26 cellular contexts compared by ENCODE assay signal in the genomic region with DNA sequence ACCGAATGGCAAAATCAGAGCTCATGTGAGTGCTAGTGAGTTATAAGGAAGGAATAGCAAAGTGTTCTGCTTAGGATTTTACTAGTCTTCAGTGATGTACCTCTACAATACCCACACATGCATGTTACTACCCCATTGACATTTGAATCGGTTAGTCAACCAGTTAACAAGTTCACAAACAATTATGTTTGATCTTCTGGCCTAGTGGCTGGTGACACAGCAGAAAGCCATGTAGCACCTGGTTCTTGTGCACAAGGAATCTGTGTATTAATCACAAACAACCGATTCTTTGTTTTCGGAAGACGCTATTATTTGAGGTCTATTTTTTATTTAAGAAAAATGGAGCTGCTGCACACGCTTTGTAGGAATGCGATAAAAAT. TPM values are rescaled to one million over a fixed set of nuclear protein-coding genes. Genes with fewer than 3 reads are reported as not detected.
DNase-seq lines count a peak whose midpoint lies in the region; ATAC-seq and TF ChIP-seq lines count a peak whose summit lies in the region.
"Had no signal": no experiment of that assay in that cellular context is flagged by ENCODE, and none has a peak within 500 bp of the region (broad histone marks: within the 10 kb centered on the region; RNA-seq: fewer than 3 reads in every experiment).

No MANE protein-coding gene starts in this region.

- POLR2A ChIA-PET in Panc1 (lab: Charles Lee), result interaction anchor here (0.6 kb wide), 1 partner anchor 13 kb away, joined by 5 read pairs; no protein-coding TSS in a partner anchor

- H3K23ac ChIP-seq in trophoblast cell (ENCODE audit: low read length), result no peak overlapping the region

- no peak overlapping the region for H3K4ac ChIP-seq in trophoblast cell (ENCODE audit: low read depth, low read length)

- no peak overlapping the region for H3K14ac ChIP-seq in trophoblast cell (ENCODE audit: low read length)

- dilution Hi-C loops in mammary epithelial cell (cut with HindIII; ENCODE audit: low sequenced_read_pairs), result no loop called here

- H3K9ac ChIP-seq in mammary epithelial cell (ENCODE audit: insufficient read depth, low read length), result peak overlapping the region; percentile 68
- H3K9ac ChIP-seq in trophoblast cell (ENCODE audit: low read length), result no peak overlapping the region

- H3K27me3 ChIP-seq in Panc1 (ENCODE audit: control insufficient read depth, insufficient read depth, low read length), result no peaks in the 10 kb centered on the region
- H3K27me3 ChIP-seq in mammary epithelial cell (ENCODE audit: insufficient read depth, low read length), result no peaks in the 10 kb centered on the region
- H3K27me3 ChIP-seq in trophoblast cell (ENCODE audit: insufficient read depth, low read length), result no peaks in the 10 kb centered on the region
- H3K27me3 ChIP-seq: esophagus muscularis mucosa, left lung, pancreas, tibial artery had no signal

- no peak overlapping the region for H3K4me3 Mint-ChIP-seq in activated T-cell treated with anti-CD3 and anti-CD28 coated beads, Interleukin-2, amount 50 U/mL, for 4 hours
- H3K4me3 Mint-ChIP-seq: activated naive CD8-positive, alpha-beta T cell; B cell; mesothelial cell of epicardium; naive thymus-derived CD8-positive, alpha-beta T cell; WTC11 had no signal

- H3K79me2 ChIP-seq in mammary epithelial cell (ENCODE audit: insufficient read depth, low read length), result no peaks in the 10 kb centered on the region
- no peaks in the 10 kb centered on the region for H3K79me2 ChIP-seq in trophoblast cell (ENCODE audit: control insufficient read depth, insufficient read depth, low read length, poor library complexity)

- no peaks in the 10 kb centered on the region for H3K36me3 Mint-ChIP-seq in activated T-cell treated with anti-CD3 and anti-CD28 coated beads, Interleukin-2, amount 50 U/mL, for 4 hours (ENCODE audit: insufficient read depth)
- H3K36me3 Mint-ChIP-seq: activated naive CD8-positive, alpha-beta T cell; naive thymus-derived CD8-positive, alpha-beta T cell; WTC11 had no signal

- TF ChIP-seq CTCF in Panc1 (IDR thresholded peaks at IDR 0.05) (no peak), mammary epithelial cell (conservative IDR thresholded peaks at IDR 0.05 in 1 of 2, IDR thresholded peaks at IDR 0.05 in 1 of 2; ENCODE audit: extremely low read depth in 1 of 2, insufficient read depth in 1 of 2, low read depth in 1 of 2, low read length in 2 of 2) (no peak)

- H2BK120ac ChIP-seq in trophoblast cell (ENCODE audit: insufficient read depth, low read length, poor library complexity), result no peak overlapping the region

- intact Hi-C loops in Panc1 (cut with micrococcal nuclease; ENCODE audit: unreplicated experiment) (loop anchor here (10.0 kb wide), 1 partner anchor 57 kb away; no protein-coding TSS in a partner anchor), mammary epithelial cell (cut with micrococcal nuclease) (loop anchor here (5.0 kb wide), 1 partner anchor 46 kb away; no protein-coding TSS in a partner anchor)

- no peak overlapping the region for H2BK5ac ChIP-seq in trophoblast cell (ENCODE audit: low read depth, low read length, poor library complexity)

- ATAC-seq in Panc1 (peak; percentile 60), GM18868 (IDR thresholded peaks at IDR 0.05; ENCODE audit: unreplicated experiment) (no peak)
- no peak for ATAC-seq in activated T-cell treated with anti-CD3 and anti-CD28 coated beads, Interleukin-2, amount 50 U/mL, for 4 hours
- ATAC-seq: HepG2; left lung; naive thymus-derived CD8-positive, alpha-beta T cell; stimulated activated naive CD8-positive, alpha-beta T cell treated with anti-CD3 and anti-CD28 coated beads, Interleukin-15, Interleukin-2, amounts not matched to agents 100 U/mL and 50 U/mL, for 24 hours; WTC11 had no signal

- H3K27ac ChIP-seq in Panc1 (ENCODE audit: low read length) (no peak overlapping the region), mammary epithelial cell (ENCODE audit: insufficient read depth, low read depth, low read length) (peak overlapping the region; percentile 97), trophoblast cell (ENCODE audit: low read depth, low read length) (no peak overlapping the region)
- H3K27ac ChIP-seq: esophagus muscularis mucosa, left lung had no signal

- no peak overlapping the region for H3K18ac ChIP-seq in trophoblast cell (ENCODE audit: low read length)

- H3K9me3 ChIP-seq in Panc1 (ENCODE audit: control insufficient read depth, insufficient read depth, low read depth, low read length) (no peaks in the 10 kb centered on the region), mammary epithelial cell (replicated peaks; ENCODE audit: insufficient read depth, low read length) (no peaks in the 10 kb centered on the region), trophoblast cell (ENCODE audit: insufficient read depth, low read depth, low read length) (no peaks in the 10 kb centered on the region)
- H3K9me3 ChIP-seq: esophagus muscularis mucosa, left lung, pancreas, tibial artery had no signal

- DNase-seq in COLO829 (ENCODE audit: low spot score) (peak; percentile 66), Panc1 (ENCODE audit: low read depth, low spot score) (no peak), mammary epithelial cell (peak; percentile 83), trophoblast cell (peak; percentile 54 to 71), Kasumi-1 (lab: John Stamatoyannopoulos, UW) (no peak), OCI-M1 (lab: John Stamatoyannopoulos, UW) (no peak)
- no peak for DNase-seq in activated T-cell treated with anti-CD3 and anti-CD28 coated beads, Interleukin-2, amount 50 U/mL, for 4 hours
- DNase-seq: activated CD8-positive, alpha-beta memory T cell treated with anti-CD3 and anti-CD28 coated beads, Interleukin-2, amount 50 U/mL, for 48 hours; effector memory CD4-positive, alpha-beta T cell; HCEC 1CT; left lung; naive thymus-derived CD8-positive, alpha-beta T cell; NCI-H187 treated with DMSO at 0.1 percent for 48 hours; NCI-H526 treated with DMSO at 0.1 percent for 48 hours; stimulated activated CD4-positive, alpha-beta T cell treated with anti-CD3 and anti-CD28 coated beads, Interleukin-4, amount 100 ng/mL, for 4 hours; stimulated activated naive CD8-positive, alpha-beta T cell treated with anti-CD3 and anti-CD28 coated beads, Interleukin-15, Interleukin-2, amounts not matched to agents 100 U/mL and 50 U/mL, for 24 hours had no signal

- H3K36me3 ChIP-seq in Panc1 (ENCODE audit: control insufficient read depth, insufficient read depth, low read length) (no peaks in the 10 kb centered on the region), mammary epithelial cell (ENCODE audit: insufficient read depth, low read length) (no peaks in the 10 kb centered on the region), trophoblast cell (ENCODE audit: control insufficient read depth in 1 of 2, insufficient read depth in 2 of 2, low read length in 2 of 2) (no peaks in the 10 kb centered on the region)
- H3K36me3 ChIP-seq: esophagus muscularis mucosa, left lung, pancreas had no signal

- in situ Hi-C loops in Panc1 (cut with HindIII; ENCODE audit: low pct_unique_long_range_greater_than_20kb, low sequenced_read_pairs), result no loop called here
- in situ Hi-C loops in mammary epithelial cell (cut with MboI; ENCODE audit: low sequenced_read_pairs in 2 of 2), result no loop called here

- H4K20me1 ChIP-seq in mammary epithelial cell (ENCODE audit: insufficient read depth, low read length), result no peaks in the 10 kb centered on the region

- WGBS in mammary epithelial cell (ENCODE audit: low coverage, missing lambda C conversion rate), result 16% methylated on average over 7 of the region's 7 CpGs
- no CpG with 5 or more reads among the region's 7 CpGs for WGBS in trophoblast cell (ENCODE audit: extremely low coverage, insufficient coverage, insufficient read length)

- peaks cover 2% of the 10 kb centered on the region for H3K27me3 Mint-ChIP-seq in activated T-cell treated with anti-CD3 and anti-CD28 coated beads, Interleukin-2, amount 50 U/mL, for 4 hours (ENCODE audit: low read depth)

- H3K9me3 Mint-ChIP-seq in activated T-cell treated with anti-CD3 and anti-CD28 coated beads, Interleukin-2, amount 50 U/mL, for 4 hours, result no peaks in the 10 kb centered on the region
- H3K9me3 Mint-ChIP-seq: mesothelial cell of epicardium; naive thymus-derived CD8-positive, alpha-beta T cell; WTC11 had no signal

- no peak overlapping the region for H2AFZ ChIP-seq in mammary epithelial cell (ENCODE audit: low read depth, low read length)
- H2AFZ ChIP-seq in trophoblast cell (ENCODE audit: insufficient read depth, low read length, poor library complexity), result no peak overlapping the region

- BruUV-seq in Panc1 (replicated peaks; lab: Mats Ljungman, UMichigan) (no TSS peak), mammary epithelial cell (replicated peaks; lab: Mats Ljungman, UMichigan) (no TSS peak)

- no peaks in the 10 kb centered on the region for H3K79me1 ChIP-seq in trophoblast cell (ENCODE audit: low read length)

- CTCF ChIA-PET in Panc1 (lab: Charles Lee) (no interaction called here), mammary epithelial cell (lab: Charles Lee; ENCODE audit: low non-redundant PET) (no interaction called here)

- peaks cover 15% of the 10 kb centered on the region for H3K4me1 Mint-ChIP-seq in activated T-cell treated with anti-CD3 and anti-CD28 coated beads, Interleukin-2, amount 50 U/mL, for 4 hours (ENCODE audit: low read depth)

- H3K4me2 ChIP-seq in mammary epithelial cell (ENCODE audit: insufficient read depth, low read depth, low read length) (peak overlapping the region; percentile 68), trophoblast cell (ENCODE audit: low read length) (no peak overlapping the region)

- H2BK12ac ChIP-seq in trophoblast cell (ENCODE audit: low read length), result no peak overlapping the region

- no peak overlapping the region for H3K4me3 ChIP-seq in Panc1 (ENCODE audit: low read depth in 2 of 2, low read length in 2 of 2)
- H3K4me3 ChIP-seq in mammary epithelial cell (replicated peaks in 1 of 3; ENCODE audit: insufficient read depth in 1 of 3, low read depth in 2 of 3, low read length in 3 of 3), result no peak overlapping the region
- H3K4me3 ChIP-seq in trophoblast cell (ENCODE audit: low read depth, low read length), result no peak overlapping the region
- H3K4me3 ChIP-seq: esophagus muscularis mucosa, left lung, pancreas, tibial artery had no signal

- no peaks in the 10 kb centered on the region for H3K4me1 ChIP-seq in Panc1 (ENCODE audit: control insufficient read depth, insufficient read depth, low read length)
- peaks cover 32% of the 10 kb centered on the region for H3K4me1 ChIP-seq in mammary epithelial cell (ENCODE audit: insufficient read depth, low read length)
- no peaks in the 10 kb centered on the region for H3K4me1 ChIP-seq in trophoblast cell (ENCODE audit: control insufficient read depth in 1 of 2, insufficient read depth in 2 of 2, low read length in 2 of 2)
- H3K4me1 ChIP-seq: left lung, pancreas had no signal

- no peak overlapping the region for H4K12ac ChIP-seq in trophoblast cell (ENCODE audit: low read depth, low read length)

- H2AK5ac ChIP-seq in trophoblast cell (ENCODE audit: low read length), result no peak overlapping the region

- no peak overlapping the region for H4K8ac ChIP-seq in trophoblast cell (ENCODE audit: low read depth, low read length)

- no peak overlapping the region for H4K91ac ChIP-seq in trophoblast cell (ENCODE audit: low read depth, low read length)

RNA-seq across cellular contexts. Expression of gene NTRK2, which starts 41.9 kb away (rescaled TPM):
- 0.23 TPM for total RNA-seq in Panc1 (2021; ENCODE audit: unreplicated experiment)
- 0.25 TPM for polyA plus RNA-seq in Panc1 (2012; ENCODE audit: insufficient read length)
- total RNA-seq in mammary epithelial cell, result 1 to 10 TPM in 1 of 2 donors, under 1 TPM in 1; 0.07 to 1.5 TPM
- 0.07 TPM for polyA plus RNA-seq in mammary epithelial cell
- not detected for polyA minus RNA-seq in mammary epithelial cell
- polyA plus RNA-seq in trophoblast cell (2013), result 3.9 and 4.9 TPM in 2 replicates
- total RNA-seq in activated T-cell treated with anti-CD3 and anti-CD28 coated beads, Interleukin-2, amount 50 U/mL, for 4 hours, result under 1 TPM; 0.18 to 0.82 (median 0.38) TPM
- total RNA-seq: HepG2; LHCN-M2; naive thymus-derived CD8-positive, alpha-beta T cell had no signal
- polyA plus RNA-seq: HepG2; naive thymus-derived CD8-positive, alpha-beta T cell had no signal

Comparison
In these comparisons a context has a peak if more than half of its experiments do, and no peak if none do; other contexts are left out.
1. DNase-seq: peak in COLO829 (single experiment), mammary epithelial cell (single experiment) and trophoblast cell (2 of 2); none in Panc1 (single experiment), Kasumi-1 (0 of 2), OCI-M1 (single experiment) and activated T-cell treated with anti-CD3 and anti-CD28 coated beads, Interleukin-2, amount 50 U/mL, for 4 hours (single experiment).